ENCODE assay signal across 28 cellular contexts in the genomic region with DNA sequence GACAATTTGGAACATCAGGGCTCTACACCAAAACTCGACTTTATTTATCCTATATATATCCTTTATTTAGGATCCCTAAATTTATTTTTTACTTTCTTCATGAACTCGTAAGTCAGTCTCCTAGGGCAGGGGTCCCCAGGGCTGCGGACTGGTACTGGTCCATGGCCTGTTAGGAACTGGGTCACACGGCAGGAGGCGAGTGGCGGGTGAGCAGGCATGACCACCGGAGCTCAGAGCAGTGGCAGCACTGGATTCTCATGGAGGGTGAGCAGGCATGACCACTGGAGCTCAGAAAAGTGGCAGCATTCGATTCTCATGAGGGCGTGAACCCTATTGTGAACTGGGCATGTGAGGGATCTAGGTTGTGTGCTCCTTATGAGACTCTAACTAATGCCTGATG.
"Had no signal": no experiment of that assay in that cellular context is flagged by ENCODE, and none has a peak within 500 bp of the region (broad histone marks: within the 10 kb centered on the region; RNA-seq: fewer than 3 reads in every experiment).

No MANE protein-coding gene starts in this region.

- DNase-seq: stimulated activated CD4-positive, alpha-beta T cell treated with anti-CD3 and anti-CD28 coated beads, Interleukin-2, amount 100 ng/mL, for 48 hours; stimulated activated CD4-positive, alpha-beta T cell treated with anti-CD3 and anti-CD28 coated beads, Interleukin-4, amount 100 ng/mL, for 1 hour; stimulated activated CD4-positive, alpha-beta T cell treated with anti-CD3 and anti-CD28 coated beads, Interleukin-4, amount 100 ng/mL, for 24 hours; stimulated activated CD4-positive, alpha-beta T cell treated with anti-CD3 and anti-CD28 coated beads, Interleukin-4, amount 100 ng/mL, for 4 hours; stimulated activated CD8-positive, alpha-beta memory T cell treated with anti-CD3 and anti-CD28 coated beads, Interleukin-4, amount 100 ng/mL, for 48 hours; stimulated activated naive B cell treated with anti-CD40 and anti-IgM and Interleukin-4, amounts not matched to agents 10 μg/mL and 1 μg/mL and 100 μg/mL, for 72 hours; stimulated activated naive CD4-positive, alpha-beta T cell; stimulated activated naive CD4-positive, alpha-beta T cell treated with Interleukin-2 at 50 U/mL for 16 hours; stimulated activated naive CD8-positive, alpha-beta T cell treated with anti-CD3 and anti-CD28 coated beads, Interleukin-15, amount 100 ng/mL, for 72 hours; stimulated activated naive CD8-positive, alpha-beta T cell treated with anti-CD3 and anti-CD28 coated beads, Interleukin-15, Interleukin-2, amounts not matched to agents 100 U/mL and 50 U/mL, for 24 hours; stomach; substantia nigra; testis; thyroid gland; tibial artery; transverse colon; upper lobe of right lung; uterus had no signal

- H3K27me3 Mint-ChIP-seq: stimulated activated memory B cell treated with anti-CD40 and anti-IgM and Interleukin-4, amounts not matched to agents 10 μg/mL and 1 μg/mL and 100 μg/mL, for 72 hours; stimulated activated naive B cell treated with anti-CD40 and anti-IgM and Interleukin-4, amounts not matched to agents 10 μg/mL and 1 μg/mL and 100 μg/mL, for 72 hours; stimulated activated naive CD8-positive, alpha-beta T cell treated with anti-CD3 and anti-CD28 coated beads, Interleukin-15, amount 100 ng/mL, for 72 hours; stimulated activated naive CD8-positive, alpha-beta T cell treated with anti-CD3 and anti-CD28 coated beads, Interleukin-15, Interleukin-2, amounts not matched to agents 100 ng/mL and 50 ng/mL, for 24 hours; type B pancreatic cell had no signal

- FAIRE-seq: urothelium cell line had no signal

- H3K36me3 ChIP-seq: stomach, suprapubic skin, thoracic aorta, thyroid gland, tibial artery, transverse colon, upper lobe of left lung, upper lobe of right lung, uterus, vagina had no signal

- H3K36me3 Mint-ChIP-seq: stimulated activated effector memory CD8-positive, alpha-beta T cell treated with anti-CD3 and anti-CD28 coated beads, Interleukin-12 subunit alpha, Interleukin-12 subunit beta, amount 100 ng/mL, for 72 hours had no signal

- H3K27ac ChIP-seq: stomach, suprapubic skin, testis, thoracic aorta, thyroid gland, tibial artery, tibial nerve, transverse colon, upper lobe of left lung, upper lobe of right lung, uterus, vagina had no signal

- H3K4me1 Mint-ChIP-seq: stimulated activated memory B cell treated with anti-CD40 and anti-IgM and Interleukin-4, amounts not matched to agents 10 μg/mL and 1 μg/mL and 100 μg/mL, for 72 hours; stimulated activated naive CD8-positive, alpha-beta T cell treated with anti-CD3 and anti-CD28 coated beads, Interleukin-15, amount 100 ng/mL, for 72 hours had no signal

- H3K9me3 ChIP-seq: suprapubic skin, testis, thoracic aorta, thyroid gland, tibial artery, transverse colon, upper lobe of right lung, uterus had no signal

- H3K27ac Mint-ChIP-seq: stimulated activated effector memory CD8-positive, alpha-beta T cell treated with anti-CD3 and anti-CD28 coated beads, Interleukin-12 subunit alpha, Interleukin-12 subunit beta, amount 100 ng/mL, for 72 hours; stimulated activated memory B cell treated with anti-CD40 and anti-IgM and Interleukin-4, amounts not matched to agents 10 μg/mL and 1 μg/mL and 100 μg/mL, for 72 hours; stimulated activated naive B cell treated with anti-CD40 and anti-IgM and Interleukin-4, amounts not matched to agents 10 μg/mL and 1 μg/mL and 100 μg/mL, for 72 hours; stimulated activated naive CD8-positive, alpha-beta T cell treated with anti-CD3 and anti-CD28 coated beads, Interleukin-15, amount 100 ng/mL, for 72 hours; stimulated activated naive CD8-positive, alpha-beta T cell treated with anti-CD3 and anti-CD28 coated beads, Interleukin-15, Interleukin-2, amounts not matched to agents 100 ng/mL and 50 ng/mL, for 24 hours; type B pancreatic cell had no signal

- H3K27me3 ChIP-seq: stomach, suprapubic skin, testis, thyroid gland, tibial artery, tibial nerve, transverse colon, upper lobe of left lung, upper lobe of right lung, uterus, vagina had no signal

- ATAC-seq: stimulated activated effector memory CD8-positive, alpha-beta T cell treated with anti-CD3 and anti-CD28 coated beads, Interleukin-12 subunit alpha, Interleukin-12 subunit beta, amount 100 ng/mL, for 72 hours; stimulated activated memory B cell treated with anti-CD40 and anti-IgM and Interleukin-4, amounts not matched to agents 10 μg/mL and 1 μg/mL and 100 μg/mL, for 72 hours; stimulated activated naive B cell treated with anti-CD40 and anti-IgM and Interleukin-4, amounts not matched to agents 10 μg/mL and 1 μg/mL and 100 μg/mL, for 72 hours; stimulated activated naive CD8-positive, alpha-beta T cell treated with anti-CD3 and anti-CD28 coated beads, Interleukin-15, amount 100 ng/mL, for 72 hours; stimulated activated naive CD8-positive, alpha-beta T cell treated with anti-CD3 and anti-CD28 coated beads, Interleukin-15, Interleukin-2, amounts not matched to agents 100 U/mL and 50 U/mL, for 24 hours; upper lobe of right lung had no signal

- H3K4me1 ChIP-seq: suprapubic skin, testis, thyroid gland, tibial nerve, transverse colon, upper lobe of left lung, upper lobe of right lung, uterus, vagina had no signal

- H3K4me3 Mint-ChIP-seq: stimulated activated effector memory CD8-positive, alpha-beta T cell treated with anti-CD3 and anti-CD28 coated beads, Interleukin-12 subunit alpha, Interleukin-12 subunit beta, amount 100 ng/mL, for 72 hours; stimulated activated memory B cell treated with anti-CD40 and anti-IgM and Interleukin-4, amounts not matched to agents 10 μg/mL and 1 μg/mL and 100 μg/mL, for 72 hours; stimulated activated naive B cell treated with anti-CD40 and anti-IgM and Interleukin-4, amounts not matched to agents 10 μg/mL and 1 μg/mL and 100 μg/mL, for 72 hours; stimulated activated naive CD8-positive, alpha-beta T cell treated with anti-CD3 and anti-CD28 coated beads, Interleukin-15, amount 100 ng/mL, for 72 hours; stimulated activated naive CD8-positive, alpha-beta T cell treated with anti-CD3 and anti-CD28 coated beads, Interleukin-15, Interleukin-2, amounts not matched to agents 100 ng/mL and 50 ng/mL, for 24 hours; type B pancreatic cell had no signal

- H3K4me3 ChIP-seq: stomach, suprapubic skin, testis, thoracic aorta, thyroid gland, tibial artery, tibial nerve, transverse colon, upper lobe of left lung, upper lobe of right lung, uterus, vagina had no signal
